In genomic region chr17:80822021-80822699, GRCh38 we compare ENCODE assay signal across 19 cellular contexts.
DNase-seq lines count a peak whose midpoint lies in the region; ATAC-seq and TF ChIP-seq lines count a peak whose summit lies in the region.
"Had no signal": no experiment of that assay in that cellular context is flagged by ENCODE, and none has a peak within 500 bp of the region (broad histone marks: within the 10 kb centered on the region; RNA-seq: fewer than 3 reads in every experiment).

No MANE protein-coding gene starts in this region.

- H3K4me1 ChIP-seq in MM.1S (ENCODE audit: low read length) (peaks cover 8% of the 10 kb centered on the region; the same call in 1 of the 2 replicates), left lung (peaks cover 0 to 35% of the 10 kb centered on the region in 2 donors)

- H3K4me3 Mint-ChIP-seq in activated naive CD4-positive, alpha-beta T cell treated with anti-CD3 and anti-CD28 coated beads, Interleukin-2, amount 50 U/mL, for 24 hours = no peak overlapping the region
- no peak overlapping the region for H3K4me3 Mint-ChIP-seq in type B pancreatic cell
- H3K4me3 Mint-ChIP-seq: activated CD8-positive, alpha-beta T cell treated with anti-CD3 and anti-CD28 coated beads, Interleukin-2, amount 10 ng/mL, durations not matched to agents 7 days and 5 days; activated naive CD8-positive, alpha-beta T cell treated with anti-CD3 and anti-CD28 coated beads for 36 hours; memory B cell; stimulated activated memory B cell treated with anti-CD40 and anti-IgM and Interleukin-4, amounts not matched to agents 10 μg/mL and 1 μg/mL and 100 μg/mL, for 72 hours had no signal

- peaks cover 49% of the 10 kb centered on the region for H3K4me1 Mint-ChIP-seq in activated naive CD4-positive, alpha-beta T cell treated with anti-CD3 and anti-CD28 coated beads, Interleukin-2, amount 50 U/mL, for 24 hours
- H3K4me1 Mint-ChIP-seq in type B pancreatic cell (ENCODE audit: unreplicated experiment) = peaks cover 14% of the 10 kb centered on the region

- H3K9me3 Mint-ChIP-seq in activated naive CD4-positive, alpha-beta T cell treated with anti-CD3 and anti-CD28 coated beads, Interleukin-2, amount 50 U/mL, for 24 hours = no peaks in the 10 kb centered on the region
- H3K9me3 Mint-ChIP-seq in type B pancreatic cell = peaks cover 5% of the 10 kb centered on the region
- H3K9me3 Mint-ChIP-seq: memory B cell; stimulated activated memory B cell treated with anti-CD40 and anti-IgM and Interleukin-4, amounts not matched to agents 10 μg/mL and 1 μg/mL and 100 μg/mL, for 72 hours had no signal

- no peak overlapping the region for H2AFZ ChIP-seq in MM.1S (ENCODE audit: low read length)

- DNase-seq in activated naive CD4-positive, alpha-beta T cell treated with Interleukin-2 at 50 U/mL for 16 hours = no peak
- DNase-seq in MM.1S (no peak), left lung (peak; percentile 7 to 68), type B pancreatic cell (ENCODE audit: extremely low spot score, unreplicated experiment) (no peak), occipital lobe (lab: John Stamatoyannopoulos, UW) (no peak)
- DNase-seq: ACHN; activated CD8-positive, alpha-beta T cell treated with anti-CD3 and anti-CD28 coated beads, Interleukin-2, amount 10 ng/mL, durations not matched to agents 7 days and 5 days; activated naive CD8-positive, alpha-beta T cell treated with anti-CD3 and anti-CD28 coated beads for 36 hours; glutamatergic neuron; kidney glomerular epithelial cell; NCI-H1417; NCI-H446 treated with DMSO at 0.1 percent for 48 hours; stimulated activated CD4-positive, alpha-beta T cell treated with anti-CD3 and anti-CD28 coated beads, Interleukin-2, amount 100 ng/mL, for 48 hours had no signal

- H3K27me3 Mint-ChIP-seq in activated naive CD4-positive, alpha-beta T cell treated with anti-CD3 and anti-CD28 coated beads, Interleukin-2, amount 50 U/mL, for 24 hours = no peaks in the 10 kb centered on the region
- no peaks in the 10 kb centered on the region for H3K27me3 Mint-ChIP-seq in type B pancreatic cell
- H3K27me3 Mint-ChIP-seq: activated naive CD8-positive, alpha-beta T cell treated with anti-CD3 and anti-CD28 coated beads for 36 hours; memory B cell; stimulated activated memory B cell treated with anti-CD40 and anti-IgM and Interleukin-4, amounts not matched to agents 10 μg/mL and 1 μg/mL and 100 μg/mL, for 72 hours had no signal

- H3K27ac ChIP-seq in MM.1S (ENCODE audit: low read length) = peak overlapping the region; percentile 78
- no peak overlapping the region for H3K27ac ChIP-seq in left lung

- H3K27me3 ChIP-seq in MM.1S (replicated peaks; ENCODE audit: insufficient read depth, low read length) (no peaks in the 10 kb centered on the region), left lung (no peaks in the 10 kb centered on the region)

- no peaks in the 10 kb centered on the region for H3K36me3 ChIP-seq in MM.1S (replicated peaks; ENCODE audit: insufficient read depth, low read length)
- H3K36me3 ChIP-seq in left lung = peaks cover 0 to 38% of the 10 kb centered on the region in 2 donors

- peak overlapping the region; percentile 22; the same call in 1 of the 2 replicates for H3K9ac ChIP-seq in MM.1S (ENCODE audit: low read length)

- H3K9me3 ChIP-seq in MM.1S (replicated peaks; ENCODE audit: insufficient read depth, low read length) = no peaks in the 10 kb centered on the region
- H3K9me3 ChIP-seq in left lung = no peaks in the 10 kb centered on the region

- H3F3A ChIP-seq in MM.1S (ENCODE audit: insufficient read depth, low read length) = no peaks in the 10 kb centered on the region

- ATAC-seq in left lung = no peak
- ATAC-seq in GM19467 (IDR thresholded peaks at IDR 0.05; ENCODE audit: unreplicated experiment) = no peak
- ATAC-seq in HG03432 (IDR thresholded peaks at IDR 0.05; ENCODE audit: unreplicated experiment) = no peak
- ATAC-seq: activated CD4-positive, CD25-positive, alpha-beta regulatory T cell treated with anti-CD3 and anti-CD28 coated beads, Interleukin-2, amount 50 U/mL, for 24 hours; activated CD8-positive, alpha-beta T cell treated with anti-CD3 and anti-CD28 coated beads, Interleukin-2, amount 10 ng/mL, durations not matched to agents 7 days and 5 days; stimulated activated memory B cell treated with anti-CD40 and anti-IgM and Interleukin-4, amounts not matched to agents 10 μg/mL and 1 μg/mL and 100 μg/mL, for 72 hours had no signal

- no peaks in the 10 kb centered on the region for H4K20me1 ChIP-seq in MM.1S (ENCODE audit: insufficient read depth, low read length)

- H3K4me2 ChIP-seq in MM.1S (ENCODE audit: low read depth, low read length) = peak overlapping the region; percentile 25; the same call in 1 of the 2 replicates

- no peaks in the 10 kb centered on the region for H3K79me2 ChIP-seq in MM.1S (ENCODE audit: low read length)

- peaks cover 20% of the 10 kb centered on the region for H3K36me3 Mint-ChIP-seq in activated naive CD4-positive, alpha-beta T cell treated with anti-CD3 and anti-CD28 coated beads, Interleukin-2, amount 50 U/mL, for 24 hours
- peaks cover 10% of the 10 kb centered on the region for H3K36me3 Mint-ChIP-seq in type B pancreatic cell

- no peak for TF ChIP-seq CTCF in MM.1S (IDR thresholded peaks at IDR 0.05; ENCODE audit: low read length)
- TF ChIP-seq CTCF in left lung (IDR thresholded peaks at IDR 0.05) = no peak
- no peak for TF ChIP-seq CTCF in type B pancreatic cell (conservative IDR thresholded peaks at IDR 0.05)

- intact Hi-C loops in left lung (cut with DNase I) = no loop called here

- H3K9me2 ChIP-seq in MM.1S (replicated peaks; ENCODE audit: insufficient read depth, low read length) = no peaks in the 10 kb centered on the region

- H3K4me3 ChIP-seq in MM.1S (ENCODE audit: low read length) (no peak overlapping the region), left lung (no peak overlapping the region)

- H3K27ac Mint-ChIP-seq in activated naive CD4-positive, alpha-beta T cell treated with anti-CD3 and anti-CD28 coated beads, Interleukin-2, amount 50 U/mL, for 24 hours = peak overlapping the region; percentile 51
- H3K27ac Mint-ChIP-seq in type B pancreatic cell = peak overlapping the region; percentile 66
- H3K27ac Mint-ChIP-seq: activated naive CD8-positive, alpha-beta T cell treated with anti-CD3 and anti-CD28 coated beads for 36 hours; memory B cell; stimulated activated memory B cell treated with anti-CD40 and anti-IgM and Interleukin-4, amounts not matched to agents 10 μg/mL and 1 μg/mL and 100 μg/mL, for 72 hours had no signal

Comparison
In these comparisons a context has a peak if more than half of its experiments do, and no peak if none do; other contexts are left out.
1. DNase-seq: peak in left lung (2 of 2); none in activated naive CD4-positive, alpha-beta T cell treated with Interleukin-2 at 50 U/mL for 16 hours (single experiment), MM.1S (single experiment), type B pancreatic cell (single experiment) and occipital lobe (single experiment).